18 cellular contexts compared by ENCODE assay signal in genomic region chr7:138907438-138907837, GRCh38.
"Had no signal": no experiment of that assay in that cellular context is flagged by ENCODE, and none has a peak within 500 bp of the region (broad histone marks: within the 10 kb centered on the region; RNA-seq: fewer than 3 reads in every experiment).

No MANE protein-coding gene starts in this region.

- ATAC-seq: foreskin keratinocyte; natural killer cell treated with Interleukin-12 subunit alpha and Interleukin-12 subunit beta and Interleukin-15 and Interleukin-18, amount 100 ng/mL, for 72 hours; psoas muscle; stimulated activated memory B cell treated with anti-CD40 and anti-IgM and Interleukin-4, amounts not matched to agents 10 μg/mL and 1 μg/mL and 100 μg/mL, for 72 hours; stimulated activated naive CD8-positive, alpha-beta T cell treated with anti-CD3 and anti-CD28 coated beads, Interleukin-15, amount 100 ng/mL, for 72 hours had no signal

- H3K27me3 ChIP-seq: esophagus squamous epithelium, foreskin keratinocyte, transverse colon had no signal

- H3K9me3 Mint-ChIP-seq: dendritic cell treated with granulocyte-macrophage colony-stimulating factor and Interleukin-4, amounts not matched to agents 40 ng/mL and 50 ng/mL, for 4 days; immature natural killer cell; memory B cell; natural killer cell treated with Interleukin-12 subunit alpha and Interleukin-12 subunit beta and Interleukin-15 and Interleukin-18, amount 100 ng/mL, for 72 hours; stimulated activated memory B cell treated with anti-CD40 and anti-IgM and Interleukin-4, amounts not matched to agents 10 μg/mL and 1 μg/mL and 100 μg/mL, for 72 hours; stimulated activated naive CD8-positive, alpha-beta T cell treated with anti-CD3 and anti-CD28 coated beads, Interleukin-15, amount 100 ng/mL, for 72 hours had no signal

- DNase-seq: cerebellar nuclear complex; esophagus squamous epithelium; foreskin keratinocyte; immature natural killer cell; left ventricle myocardium inferior; lower lobe of right lung; occipital lobe; psoas muscle; stimulated activated CD4-positive, alpha-beta T cell treated with anti-CD3 and anti-CD28 coated beads, Interleukin-4, amount 100 ng/mL, for 1 hour; stimulated activated CD8-positive, alpha-beta memory T cell treated with anti-CD3 and anti-CD28 coated beads, Interleukin-4, amount 100 ng/mL, for 48 hours; stimulated activated naive CD8-positive, alpha-beta T cell treated with anti-CD3 and anti-CD28 coated beads, Interleukin-15, amount 100 ng/mL, for 72 hours; transverse colon had no signal

- H3K36me3 Mint-ChIP-seq: memory B cell; natural killer cell treated with Interleukin-12 subunit alpha and Interleukin-12 subunit beta and Interleukin-15 and Interleukin-18, amount 100 ng/mL, for 72 hours; stimulated activated memory B cell treated with anti-CD40 and anti-IgM and Interleukin-4, amounts not matched to agents 10 μg/mL and 1 μg/mL and 100 μg/mL, for 72 hours had no signal

- H3K36me3 ChIP-seq: esophagus squamous epithelium, thoracic aorta, transverse colon had no signal

- H3K4me1 Mint-ChIP-seq: immature natural killer cell; memory B cell; stimulated activated memory B cell treated with anti-CD40 and anti-IgM and Interleukin-4, amounts not matched to agents 10 μg/mL and 1 μg/mL and 100 μg/mL, for 72 hours had no signal

- H3K27ac Mint-ChIP-seq: dendritic cell treated with granulocyte-macrophage colony-stimulating factor and Interleukin-4, amounts not matched to agents 40 ng/mL and 50 ng/mL, for 4 days; immature natural killer cell; memory B cell; natural killer cell treated with Interleukin-12 subunit alpha and Interleukin-12 subunit beta and Interleukin-15 and Interleukin-18, amount 100 ng/mL, for 72 hours; stimulated activated memory B cell treated with anti-CD40 and anti-IgM and Interleukin-4, amounts not matched to agents 10 μg/mL and 1 μg/mL and 100 μg/mL, for 72 hours; stimulated activated naive CD8-positive, alpha-beta T cell treated with anti-CD3 and anti-CD28 coated beads, Interleukin-15, amount 100 ng/mL, for 72 hours had no signal

- H3K79me2 ChIP-seq: parathyroid adenoma had no signal

- H3K9me3 ChIP-seq: esophagus squamous epithelium, left ventricle myocardium inferior, lower lobe of right lung, psoas muscle, thoracic aorta, transverse colon had no signal

- H2AFZ ChIP-seq: parathyroid adenoma had no signal

- H3K27ac ChIP-seq: esophagus squamous epithelium, foreskin keratinocyte, left ventricle myocardium inferior, lower lobe of right lung, parathyroid adenoma, psoas muscle, thoracic aorta, transverse colon had no signal

- H3K4me3 ChIP-seq: esophagus squamous epithelium, left ventricle myocardium inferior, lower lobe of right lung, psoas muscle, thoracic aorta, transverse colon had no signal

- H3K9ac ChIP-seq: parathyroid adenoma had no signal

- H3K4me3 Mint-ChIP-seq: dendritic cell treated with granulocyte-macrophage colony-stimulating factor and Interleukin-4, amounts not matched to agents 40 ng/mL and 50 ng/mL, for 4 days; immature natural killer cell; memory B cell; natural killer cell treated with Interleukin-12 subunit alpha and Interleukin-12 subunit beta and Interleukin-15 and Interleukin-18, amount 100 ng/mL, for 72 hours; stimulated activated memory B cell treated with anti-CD40 and anti-IgM and Interleukin-4, amounts not matched to agents 10 μg/mL and 1 μg/mL and 100 μg/mL, for 72 hours; stimulated activated naive CD8-positive, alpha-beta T cell treated with anti-CD3 and anti-CD28 coated beads, Interleukin-15, amount 100 ng/mL, for 72 hours had no signal

- H3K4me1 ChIP-seq: esophagus squamous epithelium, foreskin keratinocyte, lower lobe of right lung, parathyroid adenoma, psoas muscle had no signal

- H3K27me3 Mint-ChIP-seq: dendritic cell treated with granulocyte-macrophage colony-stimulating factor and Interleukin-4, amounts not matched to agents 40 ng/mL and 50 ng/mL, for 4 days had no signal
